In genomic region chr14:93543766-93544165, GRCh38 we compare ENCODE assay signal across 9 cellular contexts.
DNase-seq lines count a peak whose midpoint lies in the region; ATAC-seq and TF ChIP-seq lines count a peak whose summit lies in the region.
"Had no signal": no experiment of that assay in that cellular context is flagged by ENCODE, and none has a peak within 500 bp of the region (broad histone marks: within the 10 kb centered on the region; RNA-seq: fewer than 3 reads in every experiment).

No MANE protein-coding gene starts in this region.

- no peak overlapping the region for H3K27ac ChIP-seq in lower lobe of right lung

- no peak overlapping the region for H3K27ac Mint-ChIP-seq in activated naive CD4-positive, alpha-beta T cell treated with anti-CD3 and anti-CD28 coated beads for 36 hours

- H3K4me3 Mint-ChIP-seq in activated naive CD4-positive, alpha-beta T cell treated with anti-CD3 and anti-CD28 coated beads for 36 hours: no peak overlapping the region

- H3K36me3 ChIP-seq in lower lobe of right lung: no peaks in the 10 kb centered on the region
- H3K36me3 ChIP-seq: neutrophil had no signal

- DNase-seq in ELR (ENCODE audit: low read depth) (peak; percentile 58), Kasumi-1 (lab: John Stamatoyannopoulos, UW) (peak; percentile 61 to 75), astrocyte of the cerebellum (ENCODE audit: low read depth) (no peak), lower lobe of right lung (no peak), OCI-M2 (lab: John Stamatoyannopoulos, UW; ENCODE audit: unreplicated experiment) (no peak), left colon (no peak)
- DNase-seq in activated naive CD4-positive, alpha-beta T cell treated with anti-CD3 and anti-CD28 coated beads for 36 hours: no peak

- no peaks in the 10 kb centered on the region for H3K4me1 ChIP-seq in lower lobe of right lung

- in situ Hi-C loops in astrocyte of the cerebellum (cut with HindIII; ENCODE audit: low sequenced_read_pairs): no loop called here

- intact Hi-C loops in lower lobe of right lung (cut with DNase I): no loop called here
- intact Hi-C loops in activated naive CD4-positive, alpha-beta T cell treated with anti-CD3 and anti-CD28 coated beads for 36 hours (cut with micrococcal nuclease): loop anchor here (2.0 to 10.0 kb wide), 2 partner anchors 309 to 589 kb away; no protein-coding TSS in a partner anchor
- intact Hi-C loops in left colon (cut with DNase I, micrococcal nuclease): no loop called here

- TF ChIP-seq CTCF in astrocyte of the cerebellum (IDR thresholded peaks at IDR 0.05; ENCODE audit: low read depth, low read length, missing control alignments) (peak; percentile 19), lower lobe of right lung (IDR thresholded peaks at IDR 0.05) (peak; percentile 32)

- H3K27me3 Mint-ChIP-seq in activated naive CD4-positive, alpha-beta T cell treated with anti-CD3 and anti-CD28 coated beads for 36 hours (ENCODE audit: low read depth): peaks cover 15% of the 10 kb centered on the region

- ATAC-seq in lower lobe of right lung (no peak), left colon (no peak), GM21619 (IDR thresholded peaks at IDR 0.05; ENCODE audit: unreplicated experiment) (no peak)

- CTCF ChIA-PET in activated naive CD4-positive, alpha-beta T cell treated with anti-CD3 and anti-CD28 coated beads for 36 hours (lab: Charles Lee): interaction anchor here (1.0 kb wide), 1 partner anchor 10 kb away, joined by 4 read pairs; no protein-coding TSS in a partner anchor

- no peaks in the 10 kb centered on the region for H3K27me3 ChIP-seq in lower lobe of right lung (ENCODE audit: low read depth)

- no peak overlapping the region for H3K4me3 ChIP-seq in astrocyte of the cerebellum (ENCODE audit: low read depth, low read length)
- no peak overlapping the region for H3K4me3 ChIP-seq in lower lobe of right lung

- H3K4me1 Mint-ChIP-seq in activated naive CD4-positive, alpha-beta T cell treated with anti-CD3 and anti-CD28 coated beads for 36 hours (ENCODE audit: low read depth): no peaks in the 10 kb centered on the region

- no peaks in the 10 kb centered on the region for H3K9me3 Mint-ChIP-seq in activated naive CD4-positive, alpha-beta T cell treated with anti-CD3 and anti-CD28 coated beads for 36 hours

- H3K36me3 Mint-ChIP-seq in activated naive CD4-positive, alpha-beta T cell treated with anti-CD3 and anti-CD28 coated beads for 36 hours (ENCODE audit: low read depth): no peaks in the 10 kb centered on the region

- H3K9me3 ChIP-seq in lower lobe of right lung: no peaks in the 10 kb centered on the region
- H3K9me3 ChIP-seq: neutrophil had no signal

Comparison
In these comparisons a context has a peak if more than half of its experiments do, and no peak if none do; other contexts are left out.
1. DNase-seq: peak in ELR (single experiment) and Kasumi-1 (2 of 2); none in astrocyte of the cerebellum (single experiment), lower lobe of right lung (single experiment), activated naive CD4-positive, alpha-beta T cell treated with anti-CD3 and anti-CD28 coated beads for 36 hours (single experiment), OCI-M2 (single experiment) and left colon (0 of 2).